ENCODE assay signal across 8 cellular contexts in the genomic region with DNA sequence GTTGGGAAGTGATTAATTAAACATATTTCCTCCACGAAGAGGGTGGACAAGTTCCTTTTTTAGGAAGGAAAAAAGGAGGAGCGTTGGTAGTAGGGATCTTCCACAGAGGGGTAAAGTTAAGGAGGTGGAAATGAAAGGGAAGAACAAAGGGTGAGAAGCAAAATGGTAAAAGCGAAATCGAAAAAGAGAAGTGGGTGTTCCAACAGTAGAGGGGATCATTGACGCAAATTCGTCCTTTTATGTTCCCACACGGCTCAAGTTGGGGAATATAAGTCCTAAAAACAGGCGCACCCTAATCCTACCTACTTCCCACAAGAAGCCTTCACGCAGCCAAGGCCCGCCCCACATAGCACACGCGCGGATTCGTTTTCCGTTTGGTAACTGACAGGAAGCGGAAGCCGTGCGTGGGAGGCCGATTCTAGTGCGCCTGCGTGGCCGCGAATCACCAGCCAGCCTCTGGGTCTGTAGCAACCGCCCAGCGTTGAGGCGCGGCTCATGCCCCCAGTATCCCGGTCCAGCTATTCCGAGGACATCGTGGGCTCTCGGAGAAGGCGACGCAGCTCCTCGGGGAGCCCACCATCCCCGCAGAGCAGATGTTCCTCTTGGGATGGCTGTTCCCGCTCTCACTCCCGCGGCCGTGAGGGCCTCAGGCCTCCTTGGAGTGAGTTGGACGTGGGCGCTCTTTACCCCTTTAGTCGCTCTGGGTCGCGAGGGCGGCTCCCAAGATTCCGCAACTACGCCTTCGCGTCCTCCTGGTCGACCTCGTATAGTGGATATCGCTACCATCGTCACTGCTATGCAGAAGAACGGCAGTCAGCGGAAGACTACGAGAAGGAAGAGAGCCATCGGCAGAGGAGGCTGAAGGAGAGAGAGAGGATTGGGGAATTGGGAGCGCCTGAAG. TPM values are rescaled to one million over a fixed set of nuclear protein-coding genes. Genes with fewer than 3 reads are reported as not detected.
DNase-seq lines count a peak whose midpoint lies in the region; ATAC-seq and TF ChIP-seq lines count a peak whose summit lies in the region.

A gene (plus strand): TSS at position 421 of the 901 bp plus-strand sequence. CDS start 75 bp downstream, at position 496.

- H3K27me3 Mint-ChIP-seq in activated T-cell treated with anti-CD3 and anti-CD28 coated beads, Interleukin-2, amount 50 U/mL, for 72 hours (ENCODE audit: low read depth) = peaks cover 5% of the 10 kb centered on the region

- no peak for TF ChIP-seq POLR2A in GM18505 (IDR thresholded peaks at IDR 0.05; ENCODE audit: borderline replicate concordance, extremely low read depth, insufficient read depth, insufficient read length)

- H4K20me1 ChIP-seq in osteoblast (ENCODE audit: insufficient read depth, low read length) = no peaks in the 10 kb centered on the region

- H3K4me1 Mint-ChIP-seq in activated T-cell treated with anti-CD3 and anti-CD28 coated beads, Interleukin-2, amount 50 U/mL, for 72 hours (ENCODE audit: low read depth) = peaks cover 7% of the 10 kb centered on the region

- H3K4me1 ChIP-seq in osteoblast (ENCODE audit: insufficient read depth, low read length) (no peaks in the 10 kb centered on the region), thymus (ENCODE audit: control insufficient read depth, insufficient read depth, low read length) (peaks cover 2% of the 10 kb centered on the region)

- peak; percentile 58 to 65 for DNase-seq in activated T-cell treated with anti-CD3 and anti-CD28 coated beads, Interleukin-2, amount 50 U/mL, for 72 hours
- DNase-seq in fibroblast of pulmonary artery (ENCODE audit: low read depth) (peak; percentile 86), osteoblast (ENCODE audit: insufficient read length, low spot score, missing footprints) (peak; percentile 82)

- no peaks in the 10 kb centered on the region for H3K79me2 ChIP-seq in osteoblast (ENCODE audit: insufficient read depth, low read length)

- no peak for TF ChIP-seq CTCF in fibroblast of pulmonary artery (IDR thresholded peaks at IDR 0.05; ENCODE audit: low read length, missing control alignments)
- TF ChIP-seq CTCF in osteoblast (IDR thresholded peaks at IDR 0.05; ENCODE audit: extremely low read depth, low read depth, low read length) = no peak

- no peaks in the 10 kb centered on the region for H3K36me3 ChIP-seq in osteoblast (ENCODE audit: insufficient read depth, low read length)
- H3K36me3 ChIP-seq in thymus (ENCODE audit: control insufficient read depth, insufficient read depth) = no peaks in the 10 kb centered on the region

- H2AFZ ChIP-seq in osteoblast (ENCODE audit: low read length) = peak within 1 kb of the TSS; percentile 96

- H3K27ac Mint-ChIP-seq in activated T-cell treated with anti-CD3 and anti-CD28 coated beads, Interleukin-2, amount 50 U/mL, for 72 hours = peak within 1 kb of the TSS; percentile 33

- no peaks in the 10 kb centered on the region for H3K27me3 ChIP-seq in osteoblast (ENCODE audit: insufficient read depth, low read length)
- no peaks in the 10 kb centered on the region for H3K27me3 ChIP-seq in thymus (ENCODE audit: control insufficient read depth, insufficient read depth)

- peak within 1 kb of the TSS; percentile 48 to 66 for H3K4me3 Mint-ChIP-seq in activated T-cell treated with anti-CD3 and anti-CD28 coated beads, Interleukin-2, amount 50 U/mL, for 72 hours

- ATAC-seq in activated T-cell treated with anti-CD3 and anti-CD28 coated beads, Interleukin-2, amount 50 U/mL, for 72 hours (replicated peaks in 1 of 2) = peak in 1 of 2 donors; percentile 38
- ATAC-seq in HG03159 (IDR thresholded peaks at IDR 0.05; ENCODE audit: unreplicated experiment) (no peak), HG02973 (IDR thresholded peaks at IDR 0.05; ENCODE audit: unreplicated experiment) (no peak), GM18505 (IDR thresholded peaks at IDR 0.05; ENCODE audit: unreplicated experiment) (no peak)

- H3K4me3 ChIP-seq in GM08714 (ENCODE audit: low read length) = peak within 1 kb of the TSS; percentile 14; the same call in 1 of the 2 replicates
- peak within 1 kb of the TSS; percentile 44 for H3K4me3 ChIP-seq in fibroblast of pulmonary artery (replicated peaks; ENCODE audit: low read depth, low read length)
- peak within 1 kb of the TSS; percentile 70 for H3K4me3 ChIP-seq in osteoblast (ENCODE audit: insufficient read depth, low read length)
- H3K4me3 ChIP-seq in thymus (ENCODE audit: low read length) = peak within 1 kb of the TSS; percentile 23

- H3K27ac ChIP-seq in osteoblast (ENCODE audit: low read depth, low read length) (no peak within 1 kb of the TSS), thymus (ENCODE audit: low read depth) (no peak within 1 kb of the TSS)

- H3K9me3 Mint-ChIP-seq in activated T-cell treated with anti-CD3 and anti-CD28 coated beads, Interleukin-2, amount 50 U/mL, for 72 hours = peaks cover 0 to 5% of the 10 kb centered on the region in 2 donors

- H3K9me3 ChIP-seq in osteoblast (ENCODE audit: low read depth, low read length) = peaks cover 3% of the 10 kb centered on the region
- H3K9me3 ChIP-seq in thymus (ENCODE audit: control insufficient read depth) = no peaks in the 10 kb centered on the region

- H3K36me3 Mint-ChIP-seq in activated T-cell treated with anti-CD3 and anti-CD28 coated beads, Interleukin-2, amount 50 U/mL, for 72 hours (ENCODE audit: insufficient read depth in 2 of 2) = peaks cover 7 to 17% of the 10 kb centered on the region in 2 donors

- 58% methylated on average over 58 of the region's 58 CpGs for WGBS in thymus

- peak within 1 kb of the TSS; percentile 82 for H3K4me2 ChIP-seq in osteoblast (ENCODE audit: insufficient read depth, low read length)

RNA-seq across cellular contexts. Expression of the gene that starts here (rescaled TPM):
- under 1 TPM in 1 of 2 donors, not detected in 1; 0.14 TPM for total RNA-seq in activated T-cell treated with anti-CD3 and anti-CD28 coated beads, Interleukin-2, amount 50 U/mL, for 72 hours
- 1.1 and 1.2 TPM in 2 replicates for total RNA-seq in osteoblast
- 1.5 TPM for polyA plus RNA-seq in thymus

Comparison
In these comparisons a context has a peak if more than half of its experiments do, and no peak if none do; other contexts are left out.
1. Peak in DNase-seq in activated T-cell treated with anti-CD3 and anti-CD28 coated beads, Interleukin-2, amount 50 U/mL, for 72 hours; RNA of the gene not detected or under 1 TPM.
2. H3K4me3 ChIP-seq: peak in every context shown above with its lines; median percentile 70 in osteoblast; 44 in fibroblast of pulmonary artery; 23 in thymus; 14 in GM08714.